In the genomic region with DNA sequence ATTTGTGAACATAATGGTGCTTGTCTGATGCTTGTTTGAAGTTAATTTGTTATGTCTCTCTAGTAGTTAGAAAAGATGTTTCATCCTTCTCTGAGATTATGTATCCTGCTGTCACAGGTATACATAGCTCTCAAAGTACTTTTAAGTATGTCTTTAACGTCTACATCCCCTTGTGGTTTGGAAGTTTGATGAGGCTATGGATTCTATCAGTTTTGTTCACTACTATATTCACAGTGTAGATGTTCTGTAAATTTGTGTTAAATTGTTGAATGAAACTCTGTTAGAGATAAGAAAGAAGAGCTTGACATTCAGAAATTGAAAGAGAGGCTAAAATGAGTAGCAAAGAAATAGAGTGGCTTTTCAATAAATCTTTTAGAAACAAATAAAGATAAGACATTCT, we compare ENCODE assay signal across 11 cellular contexts.
"Had no signal": no experiment of that assay in that cellular context is flagged by ENCODE, and none has a peak within 500 bp of the region (broad histone marks: within the 10 kb centered on the region; RNA-seq: fewer than 3 reads in every experiment).

No MANE protein-coding gene starts in this region.

- H3K9me3 Mint-ChIP-seq: GM23338, H9 had no signal

- H3K27ac ChIP-seq: GM23248 had no signal

- H3K4me1 ChIP-seq: HAP-1 had no signal

- FAIRE-seq: H1, H54 had no signal

- H2AFZ ChIP-seq: GM23248, GM23338 had no signal

- DNase-seq: GM23248, GOT3, H7, H9, HCEC 1CT, HFFc6 had no signal

- ATAC-seq: GM23338, HCT116 had no signal

- H3K4me3 ChIP-seq: GM23248, GM23338, HAP-1 had no signal

- H3K9ac ChIP-seq: GM23248 had no signal

- H3K4me2 ChIP-seq: GM23338 had no signal

- H3K36me3 ChIP-seq: HAP-1 had no signal

- H3K4me3 Mint-ChIP-seq: GM23338, H9, HFFc6 had no signal

- H3K27ac Mint-ChIP-seq: GM23338, H9, HFFc6 had no signal

- H3K9me3 ChIP-seq: HAP-1 had no signal
